ENCODE assay signal across 1 cellular context in the genomic region with DNA sequence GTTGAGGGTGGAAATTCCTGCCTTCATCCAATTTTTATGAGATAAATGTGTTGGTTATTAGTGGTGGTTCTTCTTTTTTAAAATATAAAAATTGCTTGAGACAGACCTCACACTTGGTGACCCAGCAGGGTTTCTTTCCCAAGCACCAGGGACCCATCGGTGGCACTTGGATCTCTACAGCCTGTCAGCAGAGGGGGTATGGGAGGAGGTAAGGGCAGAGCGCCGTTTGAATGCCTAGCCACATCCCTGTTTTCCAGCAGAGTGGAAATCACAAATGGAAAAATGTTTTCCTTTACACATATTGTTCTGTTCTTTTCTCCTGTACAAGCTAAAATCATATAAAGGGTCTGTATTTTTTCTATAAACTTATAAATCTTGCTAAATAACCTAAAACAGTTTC.
TF ChIP-seq lines count a peak whose summit lies in the region.

No MANE protein-coding gene starts in this region.

TF ChIP-seq in IMR-90, 13 proteins besides CTCF, POLR2A, EP300 and RAD21:
- TF ChIP-seq MAFK (IDR thresholded peaks at IDR 0.05; ENCODE audit: low read depth, low read length) (no peak), MAZ (IDR thresholded peaks at IDR 0.05; ENCODE audit: borderline replicate concordance, low read depth, low read length) (no peak), BHLHE40 (IDR thresholded peaks at IDR 0.05; ENCODE audit: low read depth, low read length) (no peak), NFE2L2 (IDR thresholded peaks at IDR 0.05; ENCODE audit: low read depth, low read length) (no peak), CHD1 (IDR thresholded peaks at IDR 0.05; ENCODE audit: low read depth, low read length) (no peak), CEBPB (IDR thresholded peaks at IDR 0.05; ENCODE audit: low read depth, low read length) (no peak), RFX5 (IDR thresholded peaks at IDR 0.05; ENCODE audit: low read depth, low read length) (no peak), FOS (IDR thresholded peaks at IDR 0.05; ENCODE audit: low read depth, low read length) (no peak), MXI1 (IDR thresholded peaks at IDR 0.05; ENCODE audit: borderline replicate concordance, low read depth, low read length) (no peak), SMC3 (IDR thresholded peaks at IDR 0.05; ENCODE audit: low read depth, low read length) (no peak), RCOR1 (IDR thresholded peaks at IDR 0.05; ENCODE audit: insufficient replicate concordance, low read length) (no peak)
- TF ChIP-seq, protein P1, sequence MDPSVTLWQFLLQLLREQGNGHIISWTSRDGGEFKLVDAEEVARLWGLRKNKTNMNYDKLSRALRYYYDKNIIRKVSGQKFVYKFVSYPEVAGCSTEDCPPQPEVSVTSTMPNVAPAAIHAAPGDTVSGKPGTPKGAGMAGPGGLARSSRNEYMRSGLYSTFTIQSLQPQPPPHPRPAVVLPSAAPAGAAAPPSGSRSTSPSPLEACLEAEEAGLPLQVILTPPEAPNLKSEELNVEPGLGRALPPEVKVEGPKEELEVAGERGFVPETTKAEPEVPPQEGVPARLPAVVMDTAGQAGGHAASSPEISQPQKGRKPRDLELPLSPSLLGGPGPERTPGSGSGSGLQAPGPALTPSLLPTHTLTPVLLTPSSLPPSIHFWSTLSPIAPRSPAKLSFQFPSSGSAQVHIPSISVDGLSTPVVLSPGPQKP (IDR thresholded peaks at IDR 0.05; ENCODE audit: borderline replicate concordance, low read depth, low read length): no peak
- TF ChIP-seq, protein P2, sequence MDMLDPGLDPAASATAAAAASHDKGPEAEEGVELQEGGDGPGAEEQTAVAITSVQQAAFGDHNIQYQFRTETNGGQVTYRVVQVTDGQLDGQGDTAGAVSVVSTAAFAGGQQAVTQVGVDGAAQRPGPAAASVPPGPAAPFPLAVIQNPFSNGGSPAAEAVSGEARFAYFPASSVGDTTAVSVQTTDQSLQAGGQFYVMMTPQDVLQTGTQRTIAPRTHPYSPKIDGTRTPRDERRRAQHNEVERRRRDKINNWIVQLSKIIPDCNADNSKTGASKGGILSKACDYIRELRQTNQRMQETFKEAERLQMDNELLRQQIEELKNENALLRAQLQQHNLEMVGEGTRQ (IDR thresholded peaks at IDR 0.05; ENCODE audit: low read depth, low read length): no peak
TF ChIP-seq in IMR-90: peak in this region for 0.
